In genomic region chr13:114118086-114118762, GRCh38 we compare ENCODE assay signal across 8 cellular contexts. TPM values are rescaled to one million over a fixed set of nuclear protein-coding genes. Genes with fewer than 3 reads are reported as not detected.
A peak's percentile ranks its signal among the peaks of the same experiment; 100 is the strongest.
DNase-seq lines count a peak whose midpoint lies in the region; ATAC-seq and TF ChIP-seq lines count a peak whose summit lies in the region.

No MANE protein-coding gene starts in this region.

- H3K27me3 ChIP-seq in duodenal mucosa (ENCODE audit: control insufficient read depth in 1 of 2, insufficient read depth in 2 of 2, low read length in 2 of 2), result no peaks in the 10 kb centered on the region

- peak overlapping the region; percentile 72 for H3K4me3 Mint-ChIP-seq in natural killer cell treated with Interleukin-12 subunit alpha and Interleukin-12 subunit beta and Interleukin-15 and Interleukin-18, amount 100 ng/mL, for 72 hours

- H3K4me1 ChIP-seq in duodenal mucosa (ENCODE audit: control insufficient read depth in 1 of 2, insufficient read depth in 2 of 2, low read length in 2 of 2), result peaks cover 46 to 59% of the 10 kb centered on the region in 2 donors

- H3K9me3 ChIP-seq in duodenal mucosa (ENCODE audit: control insufficient read depth in 1 of 2, low read length in 2 of 2), result no peaks in the 10 kb centered on the region

- peak overlapping the region; percentile 68 for H3K27ac ChIP-seq in duodenal mucosa (ENCODE audit: low read depth, low read length)

- ATAC-seq in natural killer cell treated with Interleukin-12 subunit alpha and Interleukin-12 subunit beta and Interleukin-15 and Interleukin-18, amount 100 ng/mL, for 72 hours, result no peak
- ATAC-seq in GM18520 (IDR thresholded peaks at IDR 0.05; ENCODE audit: unreplicated experiment), result no peak

- no peak overlapping the region for H3K9ac ChIP-seq in duodenal mucosa (ENCODE audit: low read depth in 1 of 2, low read length in 2 of 2)

- H3K9me3 Mint-ChIP-seq in natural killer cell treated with Interleukin-12 subunit alpha and Interleukin-12 subunit beta and Interleukin-15 and Interleukin-18, amount 100 ng/mL, for 72 hours, result no peaks in the 10 kb centered on the region

- no peak for TF ChIP-seq CTCF in AG09309 (IDR thresholded peaks at IDR 0.05; ENCODE audit: control insufficient read depth, insufficient read depth, low read depth, low read length, missing control alignments)

- peak overlapping the region; percentile 28; the same call in 1 of the 2 replicates for H3K4me3 ChIP-seq in AG09309 (ENCODE audit: control insufficient read depth, low read depth, low read length)
- H3K4me3 ChIP-seq in duodenal mucosa (ENCODE audit: low read depth in 1 of 2, low read length in 2 of 2), result no peak overlapping the region

- peak overlapping the region; percentile 43 to 88 for H3K27ac Mint-ChIP-seq in natural killer cell treated with Interleukin-12 subunit alpha and Interleukin-12 subunit beta and Interleukin-15 and Interleukin-18, amount 100 ng/mL, for 72 hours

- peaks cover 0 to 2% of the 10 kb centered on the region in 2 donors for H3K36me3 ChIP-seq in duodenal mucosa (ENCODE audit: control insufficient read depth in 1 of 2, insufficient read depth in 2 of 2, low read length in 2 of 2)

- DNase-seq in AG09309 (ENCODE audit: low read depth) (no peak), HT1080 (ENCODE audit: low read depth) (peak; percentile 66), germinal center (ENCODE audit: low spot score) (no peak), SHP77 (lab: John Stamatoyannopoulos, UW) (no peak), NCI-H1694 (lab: John Stamatoyannopoulos, UW) (no peak)
- peak; percentile 58 for DNase-seq in natural killer cell treated with Interleukin-12 subunit alpha and Interleukin-12 subunit beta and Interleukin-15 and Interleukin-18, amount 100 ng/mL, for 72 hours (ENCODE audit: low spot score)

- no peaks in the 10 kb centered on the region for H3K27me3 Mint-ChIP-seq in natural killer cell treated with Interleukin-12 subunit alpha and Interleukin-12 subunit beta and Interleukin-15 and Interleukin-18, amount 100 ng/mL, for 72 hours

- peaks cover 44 to 46% of the 10 kb centered on the region in 2 donors for H3K4me1 Mint-ChIP-seq in natural killer cell treated with Interleukin-12 subunit alpha and Interleukin-12 subunit beta and Interleukin-15 and Interleukin-18, amount 100 ng/mL, for 72 hours (ENCODE audit: low read depth in 2 of 2)

- no peaks in the 10 kb centered on the region for H3K36me3 Mint-ChIP-seq in natural killer cell treated with Interleukin-12 subunit alpha and Interleukin-12 subunit beta and Interleukin-15 and Interleukin-18, amount 100 ng/mL, for 72 hours

RNA-seq across cellular contexts. Expression of gene RASA3, which starts 14.2 kb away (rescaled TPM):
- total RNA-seq in HT1080 (2014; rRNA removed; shearing (Covaris generic)), result 37.8 and 41.7 TPM in 2 replicates
- polyA plus RNA-seq in HT1080 (2015; cell fraction: cytosol; rRNA removed), result 38.2 and 40.7 TPM in 2 replicates
- 49.5 and 52.6 TPM in 2 replicates for polyA plus RNA-seq in HT1080 (2015; cell fraction: nucleus; rRNA removed)
- total RNA-seq in natural killer cell treated with Interleukin-12 subunit alpha and Interleukin-12 subunit beta and Interleukin-15 and Interleukin-18, amount 100 ng/mL, for 72 hours, result 10 to 100 TPM in 1 of 2 donors, 1 to 10 TPM in 1; 6.9 to 11.7 TPM

Comparison
In these comparisons a context has a peak if more than half of its experiments do, and no peak if none do; other contexts are left out.
1. DNase-seq: peak in HT1080 (single experiment) and natural killer cell treated with Interleukin-12 subunit alpha and Interleukin-12 subunit beta and Interleukin-15 and Interleukin-18, amount 100 ng/mL, for 72 hours (single experiment); none in AG09309 (single experiment), germinal center (single experiment), SHP77 (0 of 2) and NCI-H1694 (single experiment).